In genomic region chr17:43350888-43351361, GRCh38 we compare ENCODE assay signal across 1 cellular context.
TF ChIP-seq lines count a peak whose summit lies in the region.

No MANE protein-coding gene starts in this region.

TF ChIP-seq in K562, 482 proteins besides CTCF, POLR2A, EP300 and RAD21 (continues in another document):
- no peak for TF ChIP-seq ZNF253 (CRISPR knock-in tag; conservative IDR thresholded peaks at IDR 0.05)
- TF ChIP-seq MAFG (tag; conservative IDR thresholded peaks at IDR 0.05) = peak; percentile 98
- TF ChIP-seq JUNB (CRISPR knock-in tag; conservative IDR thresholded peaks at IDR 0.05) = 0 out of 2 replicates have a peak, but pooled peaks have one; percentile 8
- no peak for TF ChIP-seq LCOR (CRISPR knock-in tag; IDR thresholded peaks at IDR 0.05)
- no peak for TF ChIP-seq BRD4 (IDR thresholded peaks at IDR 0.05)
- TF ChIP-seq ZNF133 (CRISPR knock-in tag; IDR thresholded peaks at IDR 0.05) = no peak
- peak; percentile 40; the same call in 1 of the 2 replicates for TF ChIP-seq TOE1 (IDR thresholded peaks at IDR 0.05; ENCODE audit: borderline replicate concordance)
- TF ChIP-seq TOE1 (CRISPR knock-in tag; IDR thresholded peaks at IDR 0.05; ENCODE audit: borderline replicate concordance, low read depth) = no peak
- no peak; the same call in 1 of the 2 replicates for TF ChIP-seq VEZF1 (CRISPR knock-in tag; IDR thresholded peaks at IDR 0.05)
- no peak for TF ChIP-seq ZNF174 (CRISPR knock-in tag; IDR thresholded peaks at IDR 0.05)
- no peak for TF ChIP-seq GABPB1 (CRISPR knock-in tag; IDR thresholded peaks at IDR 0.05)
- no peak for TF ChIP-seq KAT7 (CRISPR knock-in tag; IDR thresholded peaks at IDR 0.05; ENCODE audit: borderline replicate concordance)
- TF ChIP-seq GATAD2B (IDR thresholded peaks at IDR 0.05; ENCODE audit: borderline replicate concordance) = no peak
- no peak for TF ChIP-seq ZNF197 (CRISPR knock-in tag; IDR thresholded peaks at IDR 0.05; ENCODE audit: low read depth)
- no peak for TF ChIP-seq ZNF41 (CRISPR knock-in tag; conservative IDR thresholded peaks at IDR 0.05)
- TF ChIP-seq PCBP1 (IDR thresholded peaks at IDR 0.05; ENCODE audit: low read depth, low read length, poor library complexity, severe bottlenecking) = no peak
- TF ChIP-seq C11orf30 (IDR thresholded peaks at IDR 0.05; ENCODE audit: low read depth) = peak; percentile 98
- peak in 1 of 2 experiments; percentile 51; a peak in 1 of 4 replicates for TF ChIP-seq TRIM24 (IDR thresholded peaks at IDR 0.05)
- peak; percentile 86 for TF ChIP-seq ATF7 (IDR thresholded peaks at IDR 0.05)
- no peak for TF ChIP-seq XRCC4 (IDR thresholded peaks at IDR 0.05; ENCODE audit: extremely low read depth, insufficient read depth, insufficient read length)
- TF ChIP-seq TSHZ1 (CRISPR knock-in tag; IDR thresholded peaks at IDR 0.05) = no peak
- TF ChIP-seq ZMIZ1 (IDR thresholded peaks at IDR 0.05; ENCODE audit: low read depth in 2 of 2, low read length in 2 of 2) = no peak
- TF ChIP-seq CREM (IDR thresholded peaks at IDR 0.05; ENCODE audit: low read depth) = peak; percentile 73
- peak; percentile 49; the same call in 1 of the 2 replicates for TF ChIP-seq SMARCA4 (IDR thresholded peaks at IDR 0.05)
- no peak for TF ChIP-seq HNRNPK (IDR thresholded peaks at IDR 0.05; ENCODE audit: low read depth, low read length, poor library complexity, severe bottlenecking)
- TF ChIP-seq MEIS2 (IDR thresholded peaks at IDR 0.05; ENCODE audit: partially characterized antibody) = peak; percentile 89
- TF ChIP-seq ZNF239 (CRISPR knock-in tag; IDR thresholded peaks at IDR 0.05) = no peak
- TF ChIP-seq DNMT1 (IDR thresholded peaks at IDR 0.05) = no peak
- no peak for TF ChIP-seq SNRNP70 (optimal IDR thresholded peaks at IDR 0.05; ENCODE audit: low read depth, low read length)
- TF ChIP-seq ZNF586 (CRISPR knock-in tag; conservative IDR thresholded peaks at IDR 0.05) = no peak
- no peak for TF ChIP-seq THRB (CRISPR knock-in tag; conservative IDR thresholded peaks at IDR 0.05)
- 0 out of 2 replicates have a peak, but pooled peaks have one; percentile 59 for TF ChIP-seq MITF (IDR thresholded peaks at IDR 0.05)
- no peak for TF ChIP-seq PBX2 (CRISPR knock-in tag; IDR thresholded peaks at IDR 0.05; ENCODE audit: low read depth)
- TF ChIP-seq PBX2 (tag; conservative IDR thresholded peaks at IDR 0.05; ENCODE audit: low read depth) = peak; percentile 63
- no peak for TF ChIP-seq SAP30 (IDR thresholded peaks at IDR 0.05; ENCODE audit: borderline replicate concordance, insufficient read depth, low read depth, low read length, poor library complexity, severe bottlenecking)
- TF ChIP-seq PKNOX1 (IDR thresholded peaks at IDR 0.05) = peak; percentile 81
- 0 out of 2 replicates have a peak, but pooled peaks have one; percentile 34 for TF ChIP-seq ZNF76 (CRISPR knock-in tag; IDR thresholded peaks at IDR 0.05; ENCODE audit: borderline replicate concordance)
- TF ChIP-seq LEF1 (IDR thresholded peaks at IDR 0.05) = peak; percentile 64; the same call in 1 of the 2 replicates
- peak; percentile 34 for TF ChIP-seq TAF9B (IDR thresholded peaks at IDR 0.05; ENCODE audit: partially characterized antibody)
- TF ChIP-seq NCOA1 (IDR thresholded peaks at IDR 0.05; ENCODE audit: low read depth) = no peak
- no peak for TF ChIP-seq ELK3 (CRISPR knock-in tag; IDR thresholded peaks at IDR 0.05)
- no peak for TF ChIP-seq POLR2AphosphoS2 (IDR thresholded peaks at IDR 0.05; ENCODE audit: low read length)
- TF ChIP-seq RBBP5 (IDR thresholded peaks at IDR 0.05; ENCODE audit: borderline replicate concordance, insufficient read depth, low read length, poor library complexity, severe bottlenecking) = no peak
- TF ChIP-seq ZNF449 (CRISPR knock-in tag; IDR thresholded peaks at IDR 0.05) = no peak
- no peak for TF ChIP-seq DMBX1 (CRISPR knock-in tag; IDR thresholded peaks at IDR 0.05; ENCODE audit: borderline replicate concordance)
- TF ChIP-seq ZKSCAN8 (CRISPR knock-in tag; IDR thresholded peaks at IDR 0.05) = no peak
- peak in 1 of 2 experiments; percentile 18; a peak in 1 of 4 replicates for TF ChIP-seq SRF (CRISPR knock-in tag; IDR thresholded peaks at IDR 0.05)
- peak; percentile 58; the same call in 1 of the 2 replicates for TF ChIP-seq HES1 (IDR thresholded peaks at IDR 0.05; ENCODE audit: low read depth)
- TF ChIP-seq ZC3H8 (IDR thresholded peaks at IDR 0.05) = no peak
